ENCODE assay signal across 1 cellular context in the genomic region with DNA sequence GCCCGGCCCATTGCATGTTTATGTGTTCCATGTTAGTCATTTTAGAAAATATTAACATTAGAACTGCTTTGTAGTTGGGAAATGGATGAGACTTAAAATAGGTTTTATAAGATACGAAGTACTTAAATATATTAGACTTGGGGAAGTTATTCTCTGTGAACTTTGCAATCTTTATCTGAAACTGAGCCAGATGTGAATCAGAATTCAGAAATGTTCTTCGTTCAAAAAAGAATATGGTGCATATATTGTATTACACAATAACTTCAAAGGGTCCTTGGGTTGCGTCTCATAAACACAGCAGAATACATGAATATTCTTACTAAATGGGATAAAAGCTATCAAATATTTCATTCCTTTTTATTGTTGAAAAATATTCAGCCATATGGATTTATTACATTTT.
TF ChIP-seq lines count a peak whose summit lies in the region.

No MANE protein-coding gene starts in this region.

TF ChIP-seq in K562, 482 proteins besides CTCF, POLR2A, EP300 and RAD21:
- no peak for TF ChIP-seq CBX3 (IDR thresholded peaks at IDR 0.05; ENCODE audit: borderline replicate concordance in 1 of 2, low read length in 2 of 2)
- TF ChIP-seq PTBP1 (IDR thresholded peaks at IDR 0.05; ENCODE audit: low read depth, low read length), result no peak
- peak; percentile 54 for TF ChIP-seq CEBPB (tag; IDR thresholded peaks at IDR 0.05)
- TF ChIP-seq MBD2 (IDR thresholded peaks at IDR 0.05; ENCODE audit: borderline replicate concordance, low read depth), result no peak
- TF ChIP-seq, protein P1, sequence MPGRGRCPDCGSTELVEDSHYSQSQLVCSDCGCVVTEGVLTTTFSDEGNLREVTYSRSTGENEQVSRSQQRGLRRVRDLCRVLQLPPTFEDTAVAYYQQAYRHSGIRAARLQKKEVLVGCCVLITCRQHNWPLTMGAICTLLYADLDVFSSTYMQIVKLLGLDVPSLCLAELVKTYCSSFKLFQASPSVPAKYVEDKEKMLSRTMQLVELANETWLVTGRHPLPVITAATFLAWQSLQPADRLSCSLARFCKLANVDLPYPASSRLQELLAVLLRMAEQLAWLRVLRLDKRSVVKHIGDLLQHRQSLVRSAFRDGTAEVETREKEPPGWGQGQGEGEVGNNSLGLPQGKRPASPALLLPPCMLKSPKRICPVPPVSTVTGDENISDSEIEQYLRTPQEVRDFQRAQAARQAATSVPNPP (IDR thresholded peaks at IDR 0.05; ENCODE audit: borderline replicate concordance, insufficient read depth, insufficient read length), result no peak
TF ChIP-seq in K562: peak in this region for 1.
